In genomic region chr4:185112104-185112503, GRCh38 we compare ENCODE assay signal across 9 cellular contexts. TPM values are rescaled to one million over a fixed set of nuclear protein-coding genes. Genes with fewer than 3 reads are reported as not detected.
DNase-seq lines count a peak whose midpoint lies in the region; ATAC-seq, FAIRE-seq and TF ChIP-seq lines count a peak whose summit lies in the region.
"Had no signal": no experiment of that assay in that cellular context is flagged by ENCODE, and none has a peak within 500 bp of the region (broad histone marks: within the 10 kb centered on the region; RNA-seq: fewer than 3 reads in every experiment).

No MANE protein-coding gene starts in this region.

- H3K4me2 ChIP-seq in A549: peak overlapping the region; percentile 56

- peak overlapping the region in 1 of 2 experiments; percentile 74; a peak in 3 of 6 replicates for H3K27ac ChIP-seq in A549

- no peaks in the 10 kb centered on the region for H3K4me1 Mint-ChIP-seq in T-helper 2 cell treated with Interferon-gamma antibody and Interleukin-4, amounts not matched to agents 5 μg/mL and 100 μg/mL, for 36 hours (ENCODE audit: low read depth)

- no peak overlapping the region for H3K27ac Mint-ChIP-seq in T-helper 2 cell treated with Interferon-gamma antibody and Interleukin-4, amounts not matched to agents 5 μg/mL and 100 μg/mL, for 36 hours
- H3K27ac Mint-ChIP-seq: T-helper 1 cell treated with Interleukin-12 subunit alpha and Interleukin-12 subunit beta and Interleukin-4 antibody, amounts not matched to agents 30 μg/mL and 1 μg/mL, for 36 hours had no signal

- DNase-seq in A549 (ENCODE audit: low read depth in 1 of 2, low spot score in 1 of 2): peak; percentile 70 to 71
- peak; percentile 94 for DNase-seq in LHCN-M2 (ENCODE audit: low read depth)
- DNase-seq in cardiac fibroblast (ENCODE audit: low read depth in 2 of 2): peak; percentile 96 to 97
- no peak for DNase-seq in left lobe of liver (ENCODE audit: low spot score)
- no peak for DNase-seq in GM12892 (ENCODE audit: insufficient read length)
- DNase-seq in NCI-H345 (lab: John Stamatoyannopoulos, UW): no peak
- DNase-seq in T-helper 2 cell treated with Interferon-gamma antibody and Interleukin-4, amounts not matched to agents 5 μg/mL and 100 μg/mL, for 36 hours (ENCODE audit: low spot score): no peak

- CTCF ChIA-PET in A549 (lab: Yijun Ruan, JAX): interaction anchor here (0.7 to 1.2 kb wide), 2 partner anchors 16 to 366 kb away, joined by 3 to 4 read pairs; no protein-coding TSS in a partner anchor

- TF ChIP-seq RAD21 in A549 (conservative IDR thresholded peaks at IDR 0.05 in 1 of 2, IDR thresholded peaks at IDR 0.05 in 1 of 2): no peak

- H3K9me3 Mint-ChIP-seq in T-helper 2 cell treated with Interferon-gamma antibody and Interleukin-4, amounts not matched to agents 5 μg/mL and 100 μg/mL, for 36 hours: no peaks in the 10 kb centered on the region
- H3K9me3 Mint-ChIP-seq: T-helper 1 cell treated with Interleukin-12 subunit alpha and Interleukin-12 subunit beta and Interleukin-4 antibody, amounts not matched to agents 30 μg/mL and 1 μg/mL, for 36 hours had no signal

- TF ChIP-seq EP300 in A549 (IDR thresholded peaks at IDR 0.05): no peak

- no peak overlapping the region for H3K4me3 Mint-ChIP-seq in T-helper 2 cell treated with Interferon-gamma antibody and Interleukin-4, amounts not matched to agents 5 μg/mL and 100 μg/mL, for 36 hours
- H3K4me3 Mint-ChIP-seq: T-helper 1 cell treated with Interleukin-12 subunit alpha and Interleukin-12 subunit beta and Interleukin-4 antibody, amounts not matched to agents 30 μg/mL and 1 μg/mL, for 36 hours had no signal

- H3K27me3 Mint-ChIP-seq in T-helper 2 cell treated with Interferon-gamma antibody and Interleukin-4, amounts not matched to agents 5 μg/mL and 100 μg/mL, for 36 hours (ENCODE audit: low read depth): peaks cover 32% of the 10 kb centered on the region

- FAIRE-seq in A549 (lab: Jason Lieb, UNC) (no peak), GM12892 (lab: Jason Lieb, UNC) (no peak)

- no peak for TF ChIP-seq CTCF in A549 (IDR thresholded peaks at IDR 0.05)
- TF ChIP-seq CTCF in cardiac fibroblast (IDR thresholded peaks at IDR 0.05; ENCODE audit: low read depth, low read length): no peak

- POLR2A ChIA-PET in A549 (lab: Yijun Ruan, JAX): interaction anchor here (1.3 kb wide), 1 partner anchor 30 kb away, joined by 4 read pairs; the partner anchor contains the start of gene SLC25A4

- 19% methylated on average over 2 of the region's 2 CpGs for WGBS in A549 (ENCODE audit: missing lambda C conversion rate)

- H3K4me3 ChIP-seq in A549 (no peak overlapping the region), cardiac fibroblast (replicated peaks in 1 of 2; ENCODE audit: low read depth in 2 of 2, low read length in 2 of 2) (no peak overlapping the region)

- peaks cover 11% of the 10 kb centered on the region; the same call in 2 of the 3 replicates for H3K4me1 ChIP-seq in A549

- H3K9me3 ChIP-seq in A549: no peaks in the 10 kb centered on the region

- TF ChIP-seq POLR2A in A549 (IDR thresholded peaks at IDR 0.05; ENCODE audit: low read length) (no peak), GM12892 (IDR thresholded peaks at IDR 0.05; ENCODE audit: low read depth, low read length) (no peak)

- no peaks in the 10 kb centered on the region for H3K36me3 Mint-ChIP-seq in T-helper 2 cell treated with Interferon-gamma antibody and Interleukin-4, amounts not matched to agents 5 μg/mL and 100 μg/mL, for 36 hours (ENCODE audit: low read depth)

- ATAC-seq in A549 (peak; percentile 98), left lobe of liver (peak; percentile 32), HG03457 (IDR thresholded peaks at IDR 0.05; ENCODE audit: unreplicated experiment) (no peak)

TF ChIP-seq in A549, 52 proteins besides CTCF, POLR2A, EP300 and RAD21:
- peak; percentile 36; the same call in 1 of the 2 replicates for TF ChIP-seq FOSL2 (IDR thresholded peaks at IDR 0.05)
- peak; percentile 78 for TF ChIP-seq FOSL2 (CRISPR knock-in tag; IDR thresholded peaks at IDR 0.05)
- TF ChIP-seq NR3C1 (IDR thresholded peaks at IDR 0.05): no peak
- TF ChIP-seq SREBF2 (IDR thresholded peaks at IDR 0.05): 0 out of 2 replicates have a peak, but pooled peaks have one; percentile 9
- TF ChIP-seq PBX3 (IDR thresholded peaks at IDR 0.05): no peak
- peak; percentile 35; the same call in 1 of the 2 replicates for TF ChIP-seq REST (IDR thresholded peaks at IDR 0.05)
- TF ChIP-seq CBX8 (IDR thresholded peaks at IDR 0.05): no peak
TF ChIP-seq in A549: peak in this region for 3.

RNA-seq across cellular contexts. Expression of gene SLC25A4, which starts 31.0 kb away (rescaled TPM):
- polyA plus RNA-seq in A549 (2011; rRNA removed) (14.0 and 16.9 TPM in 2 replicates), A549 (2017; fragmentation: RNase III; extraction: RNeasy Plus Mini Kit Qiagen cat#74134 plus additional on column Dnase treatment) (15.3 to 16.6 TPM (median 15.4 TPM) in 3 replicates)
- polyA plus RNA-seq in A549 (2012; cell fraction: cytosol; rRNA removed): 16.1 and 16.6 TPM in 2 replicates
- polyA plus RNA-seq in A549 (2012; cell fraction: nucleus; rRNA removed): 14.6 and 16.5 TPM in 2 replicates
- 8.4 and 9.2 TPM in 2 replicates for polyA minus RNA-seq in A549 (2011; rRNA and poly(A)+ RNA removed)
- total RNA-seq in LHCN-M2 (2014; rRNA removed) (7.3 and 8.2 TPM in 2 replicates), left lobe of liver (30.6 TPM)
- polyA plus RNA-seq in LHCN-M2 (2012): 12.5 TPM
- polyA plus RNA-seq in GM12892 (2012; ENCODE audit: missing spikeins): 32.2 TPM

Comparison
In these comparisons a context has a peak if more than half of its experiments do, and no peak if none do; other contexts are left out.
1. DNase-seq: peak in A549 (2 of 2), LHCN-M2 (single experiment) and cardiac fibroblast (2 of 2); none in left lobe of liver (single experiment), GM12892 (single experiment), NCI-H345 (single experiment) and T-helper 2 cell treated with Interferon-gamma antibody and Interleukin-4, amounts not matched to agents 5 μg/mL and 100 μg/mL, for 36 hours (single experiment).